Comparison of ENCODE assay signal across 31 cellular contexts in genomic region chr5:151931260-151931659, GRCh38. TPM values are rescaled to one million over a fixed set of nuclear protein-coding genes. Genes with fewer than 3 reads are reported as not detected.
"Had no signal": no experiment of that assay in that cellular context is flagged by ENCODE, and none has a peak within 500 bp of the region (broad histone marks: within the 10 kb centered on the region; RNA-seq: fewer than 3 reads in every experiment).

No MANE protein-coding gene starts in this region.

- H3K79me2 ChIP-seq: parathyroid adenoma had no signal

- ATAC-seq: activated naive CD8-positive, alpha-beta T cell treated with anti-CD3 and anti-CD28 coated beads, Interleukin-2, amount 50 U/mL, for 24 hours; foreskin keratinocyte; heart left ventricle; left lobe of liver; lower lobe of right lung; natural killer cell; right cardiac atrium; upper lobe of right lung had no signal

- DNase-seq: activated CD4-positive, alpha-beta memory T cell treated with anti-CD3 and anti-CD28 coated beads, Interleukin-2, amount 10 ng/mL, durations not matched to agents 7 days and 5 days; activated CD4-positive, alpha-beta T cell treated with anti-CD3 and anti-CD28 coated beads for 1 hour; activated CD4-positive, alpha-beta T cell treated with anti-CD3 and anti-CD28 coated beads, Interleukin-2, amount 10 ng/mL, durations not matched to agents 7 days and 5 days; activated CD8-positive, alpha-beta memory T cell treated with anti-CD3 and anti-CD28 coated beads, Interleukin-2, amount 50 U/mL, for 48 hours; activated gamma-delta T cell; activated naive CD8-positive, alpha-beta T cell treated with anti-CD3 and anti-CD28 coated beads, Interleukin-2, amount 50 U/mL, for 24 hours; activated T-cell treated with anti-CD3 and anti-CD28 coated beads, Interleukin-2, amount 50 U/mL, for 24 hours; central memory CD4-positive, alpha-beta T cell; dermis blood vessel endothelial cell; effector CD4-positive, alpha-beta T cell; foreskin keratinocyte; heart left ventricle; kidney glomerular epithelial cell; lower lobe of right lung; mesenchymal stem cell; natural killer cell; occipital lobe; right cardiac atrium; spleen; stimulated activated naive CD4-positive, alpha-beta T cell; tibial artery; upper lobe of right lung had no signal

- FAIRE-seq: colon had no signal

- H3K4me1 Mint-ChIP-seq: activated CD4-positive, alpha-beta memory T cell treated with anti-CD3 and anti-CD28 coated beads, Interleukin-2, amount 10 ng/mL, durations not matched to agents 7 days and 5 days; activated CD4-positive, alpha-beta T cell treated with anti-CD3 and anti-CD28 coated beads, Interleukin-2, amount 10 ng/mL, durations not matched to agents 7 days and 5 days; activated naive CD4-positive, alpha-beta T cell treated with anti-CD3 and anti-CD28 coated beads, Interleukin-2, amount 50 U/mL, for 24 hours; activated naive CD8-positive, alpha-beta T cell treated with anti-CD3 and anti-CD28 coated beads, Interleukin-2, amount 50 U/mL, for 24 hours; natural killer cell had no signal

- H3K27ac Mint-ChIP-seq: activated CD4-positive, alpha-beta memory T cell treated with anti-CD3 and anti-CD28 coated beads, Interleukin-2, amount 10 ng/mL, durations not matched to agents 7 days and 5 days; activated CD4-positive, alpha-beta T cell treated with anti-CD3 and anti-CD28 coated beads, Interleukin-2, amount 10 ng/mL, durations not matched to agents 7 days and 5 days; activated naive CD4-positive, alpha-beta T cell treated with anti-CD3 and anti-CD28 coated beads, Interleukin-2, amount 50 U/mL, for 24 hours; activated naive CD8-positive, alpha-beta T cell treated with anti-CD3 and anti-CD28 coated beads, Interleukin-2, amount 50 U/mL, for 24 hours; activated T-cell treated with anti-CD3 and anti-CD28 coated beads, Interleukin-2, amount 50 U/mL, for 24 hours; natural killer cell; neural progenitor cell had no signal

- H3K4me2 ChIP-seq: neural progenitor cell had no signal

- H3K4me3 Mint-ChIP-seq: activated CD4-positive, alpha-beta memory T cell treated with anti-CD3 and anti-CD28 coated beads, Interleukin-2, amount 10 ng/mL, durations not matched to agents 7 days and 5 days; activated CD4-positive, alpha-beta T cell treated with anti-CD3 and anti-CD28 coated beads, Interleukin-2, amount 10 ng/mL, durations not matched to agents 7 days and 5 days; activated naive CD4-positive, alpha-beta T cell treated with anti-CD3 and anti-CD28 coated beads, Interleukin-2, amount 50 U/mL, for 24 hours; activated naive CD8-positive, alpha-beta T cell treated with anti-CD3 and anti-CD28 coated beads, Interleukin-2, amount 50 U/mL, for 24 hours; activated T-cell treated with anti-CD3 and anti-CD28 coated beads, Interleukin-2, amount 50 U/mL, for 24 hours; natural killer cell; neural progenitor cell had no signal

- H3K4me1 ChIP-seq: breast epithelium, esophagus muscularis mucosa, foreskin keratinocyte, heart left ventricle, lower lobe of right lung, parathyroid adenoma, spleen, suprapubic skin, tibial artery, upper lobe of right lung had no signal

- H3K27me3 Mint-ChIP-seq: activated CD4-positive, alpha-beta memory T cell treated with anti-CD3 and anti-CD28 coated beads, Interleukin-2, amount 10 ng/mL, durations not matched to agents 7 days and 5 days had no signal

- H3K27me3 ChIP-seq: tibial artery, upper lobe of right lung had no signal

- H3K36me3 Mint-ChIP-seq: neural progenitor cell had no signal

- H3K27ac ChIP-seq: breast epithelium, esophagus muscularis mucosa, foreskin keratinocyte, heart left ventricle, lower lobe of right lung, neural progenitor cell, parathyroid adenoma, spleen, suprapubic skin, tibial artery, upper lobe of right lung had no signal

- H2AFZ ChIP-seq: neural progenitor cell, parathyroid adenoma had no signal

- H3K4me3 ChIP-seq: breast epithelium, esophagus muscularis mucosa, heart left ventricle, lower lobe of right lung, neural progenitor cell, spleen, suprapubic skin, tibial artery, upper lobe of right lung had no signal

- H3K36me3 ChIP-seq: breast epithelium, esophagus muscularis mucosa, heart left ventricle, lower lobe of right lung, neural progenitor cell, spleen, suprapubic skin, tibial artery, upper lobe of right lung had no signal

RNA-seq across cellular contexts. Expression of gene GLRA1, which starts 6.6 kb away (rescaled TPM):
- total RNA-seq: activated CD4-positive, alpha-beta memory T cell treated with anti-CD3 and anti-CD28 coated beads, Interleukin-2, amount 10 ng/mL, durations not matched to agents 7 days and 5 days; activated CD4-positive, alpha-beta T cell treated with anti-CD3 and anti-CD28 coated beads, Interleukin-2, amount 10 ng/mL, durations not matched to agents 7 days and 5 days; breast epithelium; dermis blood vessel endothelial cell; esophagus muscularis mucosa; foreskin keratinocyte; heart left ventricle; left lobe of liver; lower lobe of right lung; mononuclear cell; natural killer cell; right cardiac atrium; spleen; suprapubic skin; upper lobe of right lung had no signal
- polyA plus RNA-seq: foreskin keratinocyte, heart left ventricle, right cardiac atrium, spleen had no signal
